In the genomic region with DNA sequence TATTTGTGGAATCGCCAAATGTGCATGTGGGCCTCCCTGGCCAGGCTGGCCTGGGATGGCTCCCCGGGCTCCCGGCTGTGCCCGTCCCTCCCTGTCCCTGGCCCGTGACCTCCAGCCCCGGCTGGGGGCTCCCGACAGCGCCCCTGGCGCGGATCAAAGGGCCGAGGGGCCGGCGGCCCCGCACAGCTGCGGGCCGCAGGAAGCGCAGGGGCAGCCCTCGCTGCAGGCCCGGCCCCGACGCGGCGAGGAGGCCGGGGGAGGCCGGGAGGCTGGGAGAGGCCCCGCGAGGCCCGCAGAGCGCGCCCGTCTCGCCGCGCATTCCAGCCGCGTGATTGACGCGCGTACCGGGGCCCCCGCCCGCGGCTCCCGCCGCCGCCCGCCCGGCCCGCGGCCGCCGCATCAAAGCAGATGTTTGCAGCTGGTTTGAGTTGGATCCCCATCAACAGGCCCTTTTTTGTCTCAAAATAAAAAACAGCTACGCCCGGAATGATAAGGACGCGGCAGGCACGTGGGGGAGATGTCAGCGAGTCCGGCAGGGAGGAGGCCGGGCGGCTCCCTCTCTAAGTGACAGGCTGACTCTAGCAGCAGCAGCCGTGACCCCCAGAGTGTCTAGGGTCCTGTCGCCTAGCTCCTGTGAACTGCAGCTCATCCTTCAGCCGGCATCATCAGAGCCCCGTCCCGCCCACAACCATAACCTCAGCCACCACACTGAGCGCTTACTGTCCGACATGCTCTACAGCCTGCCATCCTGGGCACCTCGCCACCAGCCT, we compare ENCODE assay signal across 19 cellular contexts.
DNase-seq lines count a peak whose midpoint lies in the region; ATAC-seq, FAIRE-seq and TF ChIP-seq lines count a peak whose summit lies in the region.
"Had no signal": no experiment of that assay in that cellular context is flagged by ENCODE, and none has a peak within 500 bp of the region (broad histone marks: within the 10 kb centered on the region; RNA-seq: fewer than 3 reads in every experiment).

No MANE protein-coding gene starts in this region.

- WGBS in gastroesophageal sphincter (ENCODE audit: low coverage in 1 of 2), 2 donors, result 0 to 10% methylated on average over 3 to 23 of the region's 69 CpGs
- 6 to 8% methylated on average over 27 to 55 of the region's 69 CpGs for WGBS in tibial nerve, 2 donors

- DNase-seq in CD4-positive, alpha-beta memory T cell, result no peak
- DNase-seq in NT2/D1 (ENCODE audit: low read depth, low spot score) (no peak), neural crest cell (ENCODE audit: low read depth, low spot score) (no peak), GM12892 (ENCODE audit: insufficient read length) (no peak), NCI-H345 (lab: John Stamatoyannopoulos, UW) (no peak), tibial nerve (ENCODE audit: low spot score in 2 of 2) (no peak)
- DNase-seq in CD4-positive, alpha-beta T cell, result no peak
- DNase-seq: activated CD8-positive, alpha-beta memory T cell treated with anti-CD3 and anti-CD28 coated beads for 24 hours; activated naive CD4-positive, alpha-beta T cell treated with anti-CD3 and anti-CD28 coated beads for 36 hours; cerebellar nuclear complex; esophagus squamous epithelium; NCI-H1930; stimulated activated CD4-positive, alpha-beta T cell treated with anti-CD3 and anti-CD28 coated beads, Interleukin-2, amount 100 ng/mL, for 48 hours had no signal

- H3K4me1 ChIP-seq in CD4-positive, alpha-beta memory T cell (ENCODE audit: insufficient read depth, low read length), result no peaks in the 10 kb centered on the region
- H3K4me1 ChIP-seq in NT2/D1 (ENCODE audit: insufficient read depth, insufficient read length), result no peaks in the 10 kb centered on the region
- peaks cover 0 to 13% (median 0%) of the 10 kb centered on the region in 3 donors for H3K4me1 ChIP-seq in gastroesophageal sphincter
- peaks cover 0 to 10% (median 0%) of the 10 kb centered on the region in 4 donors for H3K4me1 ChIP-seq in tibial nerve
- H3K4me1 ChIP-seq: prostate gland had no signal

- CTCF ChIA-PET in CD4-positive, alpha-beta memory T cell (lab: Charles Lee; ENCODE audit: partially characterized antibody), result interaction anchor here (0.7 kb wide), 1 partner anchor 19 kb away, joined by 3 read pairs; no protein-coding TSS in a partner anchor
- CTCF ChIA-PET in CD4-positive, alpha-beta T cell (lab: Charles Lee), result no interaction called here

- peak overlapping the region; percentile 33 for H3K9ac ChIP-seq in NT2/D1 (ENCODE audit: insufficient read length, low read depth)
- H3K9ac ChIP-seq: KMS-11 had no signal

- peak overlapping the region in 5 of 8 donors; percentile 5 to 70 (median 28) for H3K4me3 Mint-ChIP-seq in CD4-positive, alpha-beta memory T cell
- H3K4me3 Mint-ChIP-seq in neural crest cell, result peak overlapping the region; percentile 54
- no peak overlapping the region for H3K4me3 Mint-ChIP-seq in CD4-positive, alpha-beta T cell
- H3K4me3 Mint-ChIP-seq: activated naive CD4-positive, alpha-beta T cell treated with anti-CD3 and anti-CD28 coated beads for 36 hours; stimulated activated memory B cell treated with anti-CD40 and anti-IgM and Interleukin-4, amounts not matched to agents 10 μg/mL and 1 μg/mL and 100 μg/mL, for 72 hours had no signal

- no peaks in the 10 kb centered on the region for H3K9me3 ChIP-seq in CD4-positive, alpha-beta memory T cell (ENCODE audit: control insufficient read depth in 1 of 2, low read length in 2 of 2)
- H3K9me3 ChIP-seq in NT2/D1 (ENCODE audit: insufficient read depth, low read length), result no peaks in the 10 kb centered on the region
- H3K9me3 ChIP-seq in gastroesophageal sphincter, result no peaks in the 10 kb centered on the region
- H3K9me3 ChIP-seq in CD4-positive, alpha-beta T cell (ENCODE audit: control insufficient read depth, low read length), result no peaks in the 10 kb centered on the region
- no peaks in the 10 kb centered on the region for H3K9me3 ChIP-seq in tibial nerve
- H3K9me3 ChIP-seq: esophagus squamous epithelium, prostate gland had no signal

- intact Hi-C loops in CD4-positive, alpha-beta memory T cell (cut with micrococcal nuclease), result no loop called here
- intact Hi-C loops in CD4-positive, alpha-beta T cell (cut with DNase I, micrococcal nuclease), result no loop called here

- TF ChIP-seq CTCF in gastroesophageal sphincter (IDR thresholded peaks at IDR 0.05), result no peak
- no peak for TF ChIP-seq CTCF in neural crest cell (conservative IDR thresholded peaks at IDR 0.05)
- no peak for TF ChIP-seq CTCF in CD4-positive, alpha-beta T cell (IDR thresholded peaks at IDR 0.05)
- no peak for TF ChIP-seq CTCF in tibial nerve (IDR thresholded peaks at IDR 0.05)

- no peak overlapping the region for H3K27ac Mint-ChIP-seq in CD4-positive, alpha-beta memory T cell
- H3K27ac Mint-ChIP-seq in neural crest cell (ENCODE audit: unreplicated experiment), result no peak overlapping the region
- H3K27ac Mint-ChIP-seq in CD4-positive, alpha-beta T cell, result no peak overlapping the region
- H3K27ac Mint-ChIP-seq: activated naive CD4-positive, alpha-beta T cell treated with anti-CD3 and anti-CD28 coated beads for 36 hours; stimulated activated memory B cell treated with anti-CD40 and anti-IgM and Interleukin-4, amounts not matched to agents 10 μg/mL and 1 μg/mL and 100 μg/mL, for 72 hours had no signal

- peaks cover 0 to 1% (median 0%) of the 10 kb centered on the region in 8 donors for H3K9me3 Mint-ChIP-seq in CD4-positive, alpha-beta memory T cell
- no peaks in the 10 kb centered on the region for H3K9me3 Mint-ChIP-seq in neural crest cell
- no peaks in the 10 kb centered on the region for H3K9me3 Mint-ChIP-seq in CD4-positive, alpha-beta T cell
- H3K9me3 Mint-ChIP-seq: activated naive CD4-positive, alpha-beta T cell treated with anti-CD3 and anti-CD28 coated beads for 36 hours; stimulated activated memory B cell treated with anti-CD40 and anti-IgM and Interleukin-4, amounts not matched to agents 10 μg/mL and 1 μg/mL and 100 μg/mL, for 72 hours had no signal

- H3K36me3 Mint-ChIP-seq in CD4-positive, alpha-beta memory T cell, result no peaks in the 10 kb centered on the region
- H3K36me3 Mint-ChIP-seq in neural crest cell (ENCODE audit: low read depth), result no peaks in the 10 kb centered on the region
- no peaks in the 10 kb centered on the region for H3K36me3 Mint-ChIP-seq in CD4-positive, alpha-beta T cell (ENCODE audit: low read depth)
- H3K36me3 Mint-ChIP-seq: stimulated activated memory B cell treated with anti-CD40 and anti-IgM and Interleukin-4, amounts not matched to agents 10 μg/mL and 1 μg/mL and 100 μg/mL, for 72 hours had no signal

- POLR2A ChIA-PET in CD4-positive, alpha-beta memory T cell (lab: Charles Lee; ENCODE audit: partially characterized antibody), result no interaction called here
- POLR2A ChIA-PET in CD4-positive, alpha-beta T cell (lab: Charles Lee), result no interaction called here

- no peaks in the 10 kb centered on the region for H3K36me3 ChIP-seq in CD4-positive, alpha-beta memory T cell (ENCODE audit: insufficient read depth, low read length)
- H3K36me3 ChIP-seq in NT2/D1 (ENCODE audit: insufficient read depth, insufficient read length, low read length), result no peaks in the 10 kb centered on the region
- no peaks in the 10 kb centered on the region for H3K36me3 ChIP-seq in gastroesophageal sphincter
- no peaks in the 10 kb centered on the region for H3K36me3 ChIP-seq in tibial nerve
- H3K36me3 ChIP-seq: esophagus squamous epithelium, prostate gland had no signal

- TF ChIP-seq POLR2A in gastroesophageal sphincter (IDR thresholded peaks at IDR 0.05) (no peak), GM12892 (IDR thresholded peaks at IDR 0.05; ENCODE audit: low read depth, low read length) (no peak), tibial nerve (IDR thresholded peaks at IDR 0.05) (no peak)

- FAIRE-seq in GM12892 (lab: Jason Lieb, UNC), result no peak
- FAIRE-seq: G401.6 had no signal

- no peak overlapping the region for H3K4me3 ChIP-seq in CD4-positive, alpha-beta memory T cell (ENCODE audit: low read length in 2 of 2)
- H3K4me3 ChIP-seq in NT2/D1 (ENCODE audit: insufficient read length, low read depth) (no peak overlapping the region), gastroesophageal sphincter (peak overlapping the region in 1 of 2 donors; percentile 44), tibial nerve (peak overlapping the region in 1 of 4 donors; percentile 29)
- H3K4me3 ChIP-seq: prostate gland had no signal

- peaks cover 66 to 68% of the 10 kb centered on the region in 2 donors for H3K27me3 Mint-ChIP-seq in CD4-positive, alpha-beta memory T cell
- peaks cover 92% of the 10 kb centered on the region for H3K27me3 Mint-ChIP-seq in neural crest cell (ENCODE audit: low read depth)
- peaks cover 83% of the 10 kb centered on the region for H3K27me3 Mint-ChIP-seq in CD4-positive, alpha-beta T cell

- peaks cover 14% of the 10 kb centered on the region for H3K27me3 ChIP-seq in CD4-positive, alpha-beta memory T cell (ENCODE audit: insufficient read depth, low read length)
- H3K27me3 ChIP-seq in NT2/D1 (ENCODE audit: insufficient read depth, insufficient read length) (peaks cover 100% of the 10 kb centered on the region), gastroesophageal sphincter (peaks cover 90% of the 10 kb centered on the region), tibial nerve (peaks cover 0 to 74% of the 10 kb centered on the region in 2 donors)
- H3K27me3 ChIP-seq in CD4-positive, alpha-beta T cell (ENCODE audit: control insufficient read depth, insufficient read depth, low read length), result peaks cover 86% of the 10 kb centered on the region

- no peak overlapping the region for H3K27ac ChIP-seq in CD4-positive, alpha-beta memory T cell (ENCODE audit: low read depth, low read length)
- H3K27ac ChIP-seq in gastroesophageal sphincter (no peak overlapping the region), tibial nerve (no peak overlapping the region)
- H3K27ac ChIP-seq in CD4-positive, alpha-beta T cell (ENCODE audit: low read depth, low read length), result no peak overlapping the region
- H3K27ac ChIP-seq: C4-2B, esophagus squamous epithelium, KMS-11, prostate gland had no signal

- peaks cover 2 to 7% (median 3%) of the 10 kb centered on the region in 4 donors for H3K4me1 Mint-ChIP-seq in CD4-positive, alpha-beta memory T cell
- H3K4me1 Mint-ChIP-seq in neural crest cell, result peaks cover 11% of the 10 kb centered on the region
- H3K4me1 Mint-ChIP-seq in CD4-positive, alpha-beta T cell (ENCODE audit: low read depth), result no peaks in the 10 kb centered on the region
- H3K4me1 Mint-ChIP-seq: stimulated activated memory B cell treated with anti-CD40 and anti-IgM and Interleukin-4, amounts not matched to agents 10 μg/mL and 1 μg/mL and 100 μg/mL, for 72 hours had no signal

- TF ChIP-seq EP300 in gastroesophageal sphincter (IDR thresholded peaks at IDR 0.05) (no peak), tibial nerve (IDR thresholded peaks at IDR 0.05) (no peak)

- ATAC-seq in gastroesophageal sphincter, result peak; percentile 35
- ATAC-seq in CD4-positive, alpha-beta T cell (ENCODE audit: poor library complexity), result no peak
- ATAC-seq: stimulated activated memory B cell treated with anti-CD40 and anti-IgM and Interleukin-4, amounts not matched to agents 10 μg/mL and 1 μg/mL and 100 μg/mL, for 72 hours had no signal
